Comparison of ENCODE assay signal across 1 cellular context in the genomic region with DNA sequence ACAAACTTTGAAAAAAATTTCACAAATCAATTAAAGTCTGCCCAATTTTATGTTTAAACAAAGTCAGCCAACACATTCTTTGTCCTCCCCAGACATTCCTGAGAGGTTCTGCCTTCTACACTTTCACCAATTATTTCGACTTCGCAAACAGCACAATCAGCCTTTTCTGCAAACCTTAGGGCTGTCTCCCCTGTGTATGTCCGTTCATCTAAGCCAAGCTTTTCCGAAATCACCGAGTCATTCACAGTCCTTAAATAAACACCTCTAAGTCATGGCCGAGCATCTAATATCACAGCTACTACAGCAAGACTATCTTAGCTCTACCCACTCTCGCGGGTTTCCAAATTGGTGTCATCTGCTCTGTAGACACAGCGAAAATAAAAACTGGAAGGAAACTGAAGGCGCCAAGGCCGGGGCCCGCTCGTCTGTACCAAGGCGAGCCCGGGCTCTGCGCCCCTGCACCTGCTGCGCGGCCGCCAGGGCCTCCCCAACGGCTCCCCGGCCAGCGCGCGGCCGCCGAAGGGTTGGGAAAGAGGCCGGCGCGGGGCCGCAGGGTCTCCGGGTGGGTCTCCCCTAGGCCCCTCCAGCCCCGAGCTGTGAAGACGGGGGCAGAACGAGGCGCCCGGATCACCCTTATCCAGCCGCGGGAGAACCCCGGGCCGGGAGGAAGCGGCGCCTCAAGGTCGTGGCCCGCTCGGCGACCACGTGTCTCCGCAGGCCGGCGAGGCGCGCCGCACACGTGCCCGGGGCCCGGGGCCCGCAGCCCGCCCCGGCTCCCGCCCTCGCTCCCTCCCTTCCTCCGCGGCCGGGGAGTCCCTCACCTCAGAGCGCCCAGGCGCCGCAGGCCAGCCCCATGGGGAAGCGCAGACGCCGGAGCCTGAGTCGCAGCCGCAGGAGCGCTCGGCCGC.
TF ChIP-seq lines count a peak whose summit lies in the region.

No MANE protein-coding gene starts in this region.

TF ChIP-seq in K562, 482 proteins besides CTCF, POLR2A, EP300 and RAD21 (continued from another document and continues in another):
- TF ChIP-seq, protein P1, sequence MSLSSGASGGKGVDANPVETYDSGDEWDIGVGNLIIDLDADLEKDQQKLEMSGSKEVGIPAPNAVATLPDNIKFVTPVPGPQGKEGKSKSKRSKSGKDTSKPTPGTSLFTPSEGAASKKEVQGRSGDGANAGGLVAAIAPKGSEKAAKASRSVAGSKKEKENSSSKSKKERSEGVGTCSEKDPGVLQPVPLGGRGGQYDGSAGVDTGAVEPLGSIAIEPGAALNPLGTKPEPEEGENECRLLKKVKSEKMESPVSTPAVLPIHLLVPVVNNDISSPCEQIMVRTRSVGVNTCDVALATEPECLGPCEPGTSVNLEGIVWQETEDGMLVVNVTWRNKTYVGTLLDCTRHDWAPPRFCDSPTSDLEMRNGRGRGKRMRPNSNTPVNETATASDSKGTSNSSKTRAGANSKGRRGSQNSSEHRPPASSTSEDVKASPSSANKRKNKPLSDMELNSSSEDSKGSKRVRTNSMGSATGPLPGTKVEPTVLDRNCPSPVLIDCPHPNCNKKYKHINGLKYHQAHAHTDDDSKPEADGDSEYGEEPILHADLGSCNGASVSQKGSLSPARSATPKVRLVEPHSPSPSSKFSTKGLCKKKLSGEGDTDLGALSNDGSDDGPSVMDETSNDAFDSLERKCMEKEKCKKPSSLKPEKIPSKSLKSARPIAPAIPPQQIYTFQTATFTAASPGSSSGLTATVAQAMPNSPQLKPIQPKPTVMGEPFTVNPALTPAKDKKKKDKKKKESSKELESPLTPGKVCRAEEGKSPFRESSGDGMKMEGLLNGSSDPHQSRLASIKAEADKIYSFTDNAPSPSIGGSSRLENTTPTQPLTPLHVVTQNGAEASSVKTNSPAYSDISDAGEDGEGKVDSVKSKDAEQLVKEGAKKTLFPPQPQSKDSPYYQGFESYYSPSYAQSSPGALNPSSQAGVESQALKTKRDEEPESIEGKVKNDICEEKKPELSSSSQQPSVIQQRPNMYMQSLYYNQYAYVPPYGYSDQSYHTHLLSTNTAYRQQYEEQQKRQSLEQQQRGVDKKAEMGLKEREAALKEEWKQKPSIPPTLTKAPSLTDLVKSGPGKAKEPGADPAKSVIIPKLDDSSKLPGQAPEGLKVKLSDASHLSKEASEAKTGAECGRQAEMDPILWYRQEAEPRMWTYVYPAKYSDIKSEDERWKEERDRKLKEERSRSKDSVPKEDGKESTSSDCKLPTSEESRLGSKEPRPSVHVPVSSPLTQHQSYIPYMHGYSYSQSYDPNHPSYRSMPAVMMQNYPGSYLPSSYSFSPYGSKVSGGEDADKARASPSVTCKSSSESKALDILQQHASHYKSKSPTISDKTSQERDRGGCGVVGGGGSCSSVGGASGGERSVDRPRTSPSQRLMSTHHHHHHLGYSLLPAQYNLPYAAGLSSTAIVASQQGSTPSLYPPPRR (CRISPR knock-in tag; IDR thresholded peaks at IDR 0.05; ENCODE audit: borderline replicate concordance) = peak; percentile 59; the same call in 1 of the 2 replicates
- TF ChIP-seq GTF2E2 (tag; IDR thresholded peaks at IDR 0.05) (peak; percentile 93; the same call in 1 of the 2 replicates), KLF6 (CRISPR knock-in tag; IDR thresholded peaks at IDR 0.05; ENCODE audit: borderline replicate concordance) (no peak), U2AF1 (optimal IDR thresholded peaks at IDR 0.05; ENCODE audit: low read depth, low read length) (peak; percentile 58), SPI1 (IDR thresholded peaks at IDR 0.05; ENCODE audit: borderline replicate concordance, low read depth, low read length) (0 out of 2 replicates have a peak, but pooled peaks have one; percentile 0), ZNF77 (CRISPR knock-in tag; IDR thresholded peaks at IDR 0.05) (no peak), HDAC2 (IDR thresholded peaks at IDR 0.05) (no peak), CCAR2 (IDR thresholded peaks at IDR 0.05; ENCODE audit: low read depth, low read length) (no peak), TAF1 (IDR thresholded peaks at IDR 0.05; ENCODE audit: control insufficient read depth, extremely low read depth, insufficient read depth, low read length, severe bottlenecking) (no peak), MED1 (CRISPR knock-in tag; IDR thresholded peaks at IDR 0.05; ENCODE audit: borderline replicate concordance) (peak; percentile 71; the same call in 1 of the 2 replicates), MYNN (IDR thresholded peaks at IDR 0.05) (no peak), MYNN (CRISPR knock-in tag; IDR thresholded peaks at IDR 0.05) (no peak), RAD51 (IDR thresholded peaks at IDR 0.05; ENCODE audit: borderline replicate concordance, low read depth) (no peak), KDM1A (IDR thresholded peaks at IDR 0.05) (no peak), LARP7 (IDR thresholded peaks at IDR 0.05) (no peak), YY1 (IDR thresholded peaks at IDR 0.05; ENCODE audit: borderline replicate concordance in 1 of 3, control insufficient read depth in 1 of 3, extremely low read depth in 1 of 3, insufficient read depth in 3 of 3, insufficient read length in 1 of 3, insufficient replicate concordance in 2 of 3, low read depth in 1 of 3, low read length in 2 of 3) (peak in 2 of 3 experiments; percentile 9 to 15), FUS (optimal IDR thresholded peaks at IDR 0.05; ENCODE audit: low read depth, low read length) (peak; percentile 48), NELFE (IDR thresholded peaks at IDR 0.05; ENCODE audit: insufficient read depth, insufficient read length) (peak; percentile 59), NR1H2 (CRISPR knock-in tag; IDR thresholded peaks at IDR 0.05) (no peak)
- TF ChIP-seq, protein P2, sequence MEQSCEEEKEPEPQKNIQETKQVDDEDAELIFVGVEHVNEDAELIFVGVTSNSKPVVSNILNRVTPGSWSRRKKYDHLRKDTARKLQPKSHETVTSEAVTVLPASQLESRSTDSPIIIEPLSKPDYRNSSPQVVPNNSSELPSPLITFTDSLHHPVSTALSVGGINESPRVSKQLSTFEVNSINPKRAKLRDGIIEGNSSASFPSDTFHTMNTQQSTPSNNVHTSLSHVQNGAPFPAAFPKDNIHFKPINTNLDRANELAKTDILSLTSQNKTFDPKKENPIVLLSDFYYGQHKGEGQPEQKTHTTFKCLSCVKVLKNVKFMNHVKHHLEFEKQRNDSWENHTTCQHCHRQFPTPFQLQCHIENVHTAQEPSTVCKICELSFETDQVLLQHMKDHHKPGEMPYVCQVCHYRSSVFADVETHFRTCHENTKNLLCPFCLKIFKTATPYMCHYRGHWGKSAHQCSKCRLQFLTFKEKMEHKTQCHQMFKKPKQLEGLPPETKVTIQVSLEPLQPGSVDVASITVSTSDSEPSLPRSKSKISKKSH (CRISPR knock-in tag; IDR thresholded peaks at IDR 0.05) = no peak
- TF ChIP-seq, protein P3, sequence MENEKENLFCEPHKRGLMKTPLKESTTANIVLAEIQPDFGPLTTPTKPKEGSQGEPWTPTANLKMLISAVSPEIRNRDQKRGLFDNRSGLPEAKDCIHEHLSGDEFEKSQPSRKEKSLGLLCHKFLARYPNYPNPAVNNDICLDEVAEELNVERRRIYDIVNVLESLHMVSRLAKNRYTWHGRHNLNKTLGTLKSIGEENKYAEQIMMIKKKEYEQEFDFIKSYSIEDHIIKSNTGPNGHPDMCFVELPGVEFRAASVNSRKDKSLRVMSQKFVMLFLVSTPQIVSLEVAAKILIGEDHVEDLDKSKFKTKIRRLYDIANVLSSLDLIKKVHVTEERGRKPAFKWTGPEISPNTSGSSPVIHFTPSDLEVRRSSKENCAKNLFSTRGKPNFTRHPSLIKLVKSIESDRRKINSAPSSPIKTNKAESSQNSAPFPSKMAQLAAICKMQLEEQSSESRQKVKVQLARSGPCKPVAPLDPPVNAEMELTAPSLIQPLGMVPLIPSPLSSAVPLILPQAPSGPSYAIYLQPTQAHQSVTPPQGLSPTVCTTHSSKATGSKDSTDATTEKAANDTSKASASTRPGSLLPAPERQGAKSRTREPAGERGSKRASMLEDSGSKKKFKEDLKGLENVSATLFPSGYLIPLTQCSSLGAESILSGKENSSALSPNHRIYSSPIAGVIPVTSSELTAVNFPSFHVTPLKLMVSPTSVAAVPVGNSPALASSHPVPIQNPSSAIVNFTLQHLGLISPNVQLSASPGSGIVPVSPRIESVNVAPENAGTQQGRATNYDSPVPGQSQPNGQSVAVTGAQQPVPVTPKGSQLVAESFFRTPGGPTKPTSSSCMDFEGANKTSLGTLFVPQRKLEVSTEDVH (IDR thresholded peaks at IDR 0.05; ENCODE audit: low read depth, partially characterized antibody) = no peak
- TF ChIP-seq, protein P4, sequence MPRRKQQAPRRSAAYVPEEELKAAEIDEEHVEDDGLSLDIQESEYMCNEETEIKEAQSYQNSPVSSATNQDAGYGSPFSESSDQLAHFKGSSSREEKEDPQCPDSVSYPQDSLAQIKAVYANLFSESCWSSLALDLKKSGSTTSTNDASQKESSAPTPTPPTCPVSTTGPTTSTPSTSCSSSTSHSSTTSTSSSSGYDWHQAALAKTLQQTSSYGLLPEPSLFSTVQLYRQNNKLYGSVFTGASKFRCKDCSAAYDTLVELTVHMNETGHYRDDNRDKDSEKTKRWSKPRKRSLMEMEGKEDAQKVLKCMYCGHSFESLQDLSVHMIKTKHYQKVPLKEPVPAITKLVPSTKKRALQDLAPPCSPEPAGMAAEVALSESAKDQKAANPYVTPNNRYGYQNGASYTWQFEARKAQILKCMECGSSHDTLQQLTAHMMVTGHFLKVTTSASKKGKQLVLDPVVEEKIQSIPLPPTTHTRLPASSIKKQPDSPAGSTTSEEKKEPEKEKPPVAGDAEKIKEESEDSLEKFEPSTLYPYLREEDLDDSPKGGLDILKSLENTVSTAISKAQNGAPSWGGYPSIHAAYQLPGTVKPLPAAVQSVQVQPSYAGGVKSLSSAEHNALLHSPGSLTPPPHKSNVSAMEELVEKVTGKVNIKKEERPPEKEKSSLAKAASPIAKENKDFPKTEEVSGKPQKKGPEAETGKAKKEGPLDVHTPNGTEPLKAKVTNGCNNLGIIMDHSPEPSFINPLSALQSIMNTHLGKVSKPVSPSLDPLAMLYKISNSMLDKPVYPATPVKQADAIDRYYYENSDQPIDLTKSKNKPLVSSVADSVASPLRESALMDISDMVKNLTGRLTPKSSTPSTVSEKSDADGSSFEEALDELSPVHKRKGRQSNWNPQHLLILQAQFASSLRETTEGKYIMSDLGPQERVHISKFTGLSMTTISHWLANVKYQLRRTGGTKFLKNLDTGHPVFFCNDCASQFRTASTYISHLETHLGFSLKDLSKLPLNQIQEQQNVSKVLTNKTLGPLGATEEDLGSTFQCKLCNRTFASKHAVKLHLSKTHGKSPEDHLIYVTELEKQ (CRISPR knock-in tag; IDR thresholded peaks at IDR 0.05) = no peak
- TF ChIP-seq, protein P5, sequence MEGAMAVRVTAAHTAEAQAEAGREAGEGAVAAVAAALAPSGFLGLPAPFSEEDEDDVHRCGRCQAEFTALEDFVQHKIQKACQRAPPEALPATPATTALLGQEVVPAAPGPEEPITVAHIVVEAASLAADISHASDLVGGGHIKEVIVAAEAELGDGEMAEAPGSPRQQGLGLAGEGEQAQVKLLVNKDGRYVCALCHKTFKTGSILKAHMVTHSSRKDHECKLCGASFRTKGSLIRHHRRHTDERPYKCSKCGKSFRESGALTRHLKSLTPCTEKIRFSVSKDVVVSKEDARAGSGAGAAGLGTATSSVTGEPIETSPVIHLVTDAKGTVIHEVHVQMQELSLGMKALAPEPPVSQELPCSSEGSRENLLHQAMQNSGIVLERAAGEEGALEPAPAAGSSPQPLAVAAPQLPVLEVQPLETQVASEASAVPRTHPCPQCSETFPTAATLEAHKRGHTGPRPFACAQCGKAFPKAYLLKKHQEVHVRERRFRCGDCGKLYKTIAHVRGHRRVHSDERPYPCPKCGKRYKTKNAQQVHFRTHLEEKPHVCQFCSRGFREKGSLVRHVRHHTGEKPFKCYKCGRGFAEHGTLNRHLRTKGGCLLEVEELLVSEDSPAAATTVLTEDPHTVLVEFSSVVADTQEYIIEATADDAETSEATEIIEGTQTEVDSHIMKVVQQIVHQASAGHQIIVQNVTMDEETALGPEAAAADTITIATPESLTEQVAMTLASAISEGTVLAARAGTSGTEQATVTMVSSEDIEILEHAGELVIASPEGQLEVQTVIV (CRISPR knock-in tag; IDR thresholded peaks at IDR 0.05; ENCODE audit: borderline replicate concordance) = no peak; the same call in 1 of the 2 replicates
- TF ChIP-seq, protein P6, sequence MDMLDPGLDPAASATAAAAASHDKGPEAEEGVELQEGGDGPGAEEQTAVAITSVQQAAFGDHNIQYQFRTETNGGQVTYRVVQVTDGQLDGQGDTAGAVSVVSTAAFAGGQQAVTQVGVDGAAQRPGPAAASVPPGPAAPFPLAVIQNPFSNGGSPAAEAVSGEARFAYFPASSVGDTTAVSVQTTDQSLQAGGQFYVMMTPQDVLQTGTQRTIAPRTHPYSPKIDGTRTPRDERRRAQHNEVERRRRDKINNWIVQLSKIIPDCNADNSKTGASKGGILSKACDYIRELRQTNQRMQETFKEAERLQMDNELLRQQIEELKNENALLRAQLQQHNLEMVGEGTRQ (CRISPR knock-in tag; IDR thresholded peaks at IDR 0.05) = peak; percentile 26; the same call in 1 of the 2 replicates
- TF ChIP-seq, protein P7, sequence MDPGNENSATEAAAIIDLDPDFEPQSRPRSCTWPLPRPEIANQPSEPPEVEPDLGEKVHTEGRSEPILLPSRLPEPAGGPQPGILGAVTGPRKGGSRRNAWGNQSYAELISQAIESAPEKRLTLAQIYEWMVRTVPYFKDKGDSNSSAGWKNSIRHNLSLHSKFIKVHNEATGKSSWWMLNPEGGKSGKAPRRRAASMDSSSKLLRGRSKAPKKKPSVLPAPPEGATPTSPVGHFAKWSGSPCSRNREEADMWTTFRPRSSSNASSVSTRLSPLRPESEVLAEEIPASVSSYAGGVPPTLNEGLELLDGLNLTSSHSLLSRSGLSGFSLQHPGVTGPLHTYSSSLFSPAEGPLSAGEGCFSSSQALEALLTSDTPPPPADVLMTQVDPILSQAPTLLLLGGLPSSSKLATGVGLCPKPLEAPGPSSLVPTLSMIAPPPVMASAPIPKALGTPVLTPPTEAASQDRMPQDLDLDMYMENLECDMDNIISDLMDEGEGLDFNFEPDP (CRISPR knock-in tag; IDR thresholded peaks at IDR 0.05) = no peak
- TF ChIP-seq, protein P8, sequence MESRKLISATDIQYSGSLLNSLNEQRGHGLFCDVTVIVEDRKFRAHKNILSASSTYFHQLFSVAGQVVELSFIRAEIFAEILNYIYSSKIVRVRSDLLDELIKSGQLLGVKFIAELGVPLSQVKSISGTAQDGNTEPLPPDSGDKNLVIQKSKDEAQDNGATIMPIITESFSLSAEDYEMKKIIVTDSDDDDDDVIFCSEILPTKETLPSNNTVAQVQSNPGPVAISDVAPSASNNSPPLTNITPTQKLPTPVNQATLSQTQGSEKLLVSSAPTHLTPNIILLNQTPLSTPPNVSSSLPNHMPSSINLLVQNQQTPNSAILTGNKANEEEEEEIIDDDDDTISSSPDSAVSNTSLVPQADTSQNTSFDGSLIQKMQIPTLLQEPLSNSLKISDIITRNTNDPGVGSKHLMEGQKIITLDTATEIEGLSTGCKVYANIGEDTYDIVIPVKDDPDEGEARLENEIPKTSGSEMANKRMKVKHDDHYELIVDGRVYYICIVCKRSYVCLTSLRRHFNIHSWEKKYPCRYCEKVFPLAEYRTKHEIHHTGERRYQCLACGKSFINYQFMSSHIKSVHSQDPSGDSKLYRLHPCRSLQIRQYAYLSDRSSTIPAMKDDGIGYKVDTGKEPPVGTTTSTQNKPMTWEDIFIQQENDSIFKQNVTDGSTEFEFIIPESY (CRISPR knock-in tag; IDR thresholded peaks at IDR 0.05) = peak; percentile 62; the same call in 1 of the 2 replicates
- TF ChIP-seq, protein P9, sequence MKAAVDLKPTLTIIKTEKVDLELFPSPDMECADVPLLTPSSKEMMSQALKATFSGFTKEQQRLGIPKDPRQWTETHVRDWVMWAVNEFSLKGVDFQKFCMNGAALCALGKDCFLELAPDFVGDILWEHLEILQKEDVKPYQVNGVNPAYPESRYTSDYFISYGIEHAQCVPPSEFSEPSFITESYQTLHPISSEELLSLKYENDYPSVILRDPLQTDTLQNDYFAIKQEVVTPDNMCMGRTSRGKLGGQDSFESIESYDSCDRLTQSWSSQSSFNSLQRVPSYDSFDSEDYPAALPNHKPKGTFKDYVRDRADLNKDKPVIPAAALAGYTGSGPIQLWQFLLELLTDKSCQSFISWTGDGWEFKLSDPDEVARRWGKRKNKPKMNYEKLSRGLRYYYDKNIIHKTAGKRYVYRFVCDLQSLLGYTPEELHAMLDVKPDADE (conservative IDR thresholded peaks at IDR 0.05; ENCODE audit: control insufficient read depth, low read depth, low read length) = no peak; the same call in 1 of the 2 replicates
